Comparison of ENCODE assay signal across 1 cellular context in genomic region chr17:29131814-29132682, GRCh38.
TF ChIP-seq lines count a peak whose summit lies in the region.

No MANE protein-coding gene starts in this region.

TF ChIP-seq in GM23338, 12 proteins besides CTCF, POLR2A, EP300 and RAD21 (continued from another document):
- no peak for TF ChIP-seq REST (IDR thresholded peaks at IDR 0.05; ENCODE audit: unreplicated experiment)
TF ChIP-seq in GM23338: peak in this region for 0.
